19 cellular contexts compared by ENCODE assay signal in genomic region chr5:122908108-122908507, GRCh38.
A peak's percentile ranks its signal among the peaks of the same experiment; 100 is the strongest.
DNase-seq lines count a peak whose midpoint lies in the region; FAIRE-seq and TF ChIP-seq lines count a peak whose summit lies in the region.
"Had no signal": no experiment of that assay in that cellular context is flagged by ENCODE, and none has a peak within 500 bp of the region (broad histone marks: within the 10 kb centered on the region; RNA-seq: fewer than 3 reads in every experiment).

No MANE protein-coding gene starts in this region.

- no peak overlapping the region for H4K5ac ChIP-seq in H1 (ENCODE audit: insufficient read length, low read depth, low read length)

- no peak overlapping the region for H2BK5ac ChIP-seq in H1 (ENCODE audit: low read depth, low read length)

- H3K36me3 ChIP-seq in H1 (ENCODE audit: control insufficient read depth in 2 of 4, insufficient read depth in 4 of 4, low read length in 3 of 4), result no peaks in the 10 kb centered on the region
- H3K36me3 ChIP-seq in tibial nerve, result no peaks in the 10 kb centered on the region
- H3K36me3 ChIP-seq: HAP-1, SJSA1 had no signal

- no peak overlapping the region for H3K23ac ChIP-seq in H1 (ENCODE audit: insufficient read length)

- no peak overlapping the region for H3K14ac ChIP-seq in H1 (ENCODE audit: insufficient read length)

- no peak overlapping the region for H3K4me3 Mint-ChIP-seq in mesothelial cell of epicardium
- H3K4me3 Mint-ChIP-seq: CD4-positive, CD25-positive, alpha-beta regulatory T cell had no signal

- no peak for TF ChIP-seq RAD21 in H1 (IDR thresholded peaks at IDR 0.05 in 1 of 2, conservative IDR thresholded peaks at IDR 0.05 in 1 of 2; ENCODE audit: low read depth in 2 of 2, low read length in 2 of 2)

- H3K36me3 Mint-ChIP-seq in mesothelial cell of epicardium, result peaks cover 6% of the 10 kb centered on the region
- H3K36me3 Mint-ChIP-seq: CD4-positive, CD25-positive, alpha-beta regulatory T cell had no signal

- FAIRE-seq in HTR-8/SVneo (lab: Jason Lieb, UNC), result peak; percentile 36
- peak; percentile 60 for FAIRE-seq in H1 (lab: Jason Lieb, UNC)
- peak; percentile 17 for FAIRE-seq in urothelium cell line (lab: Jason Lieb, UNC)
- FAIRE-seq: RCC 7860 had no signal

- CTCF ChIA-PET in H1 (lab: Charles Lee; ENCODE audit: partially characterized antibody), result interaction anchor here (1.4 kb wide), 1 partner anchor 9 kb away, joined by 4 read pairs; no protein-coding TSS in a partner anchor

- H4K8ac ChIP-seq in H1 (ENCODE audit: extremely low read depth, insufficient read depth, low read length), result no peak overlapping the region

- no peaks in the 10 kb centered on the region for H3K23me2 ChIP-seq in H1 (ENCODE audit: low read depth, low read length)

- TF ChIP-seq CTCF in H1 (IDR thresholded peaks at IDR 0.05; ENCODE audit: control extremely low read depth in 1 of 3, insufficient read depth in 1 of 3, low read depth in 1 of 3, low read length in 3 of 3), result no peak
- TF ChIP-seq CTCF in mesothelial cell of epicardium (IDR thresholded peaks at IDR 0.05; ENCODE audit: unreplicated experiment), result no peak
- TF ChIP-seq CTCF in tibial nerve (IDR thresholded peaks at IDR 0.05), result no peak

- no peak overlapping the region for H4K91ac ChIP-seq in H1 (replicated peaks; ENCODE audit: insufficient read length, low read length)

- H2BK15ac ChIP-seq in H1 (ENCODE audit: low read length), result no peak overlapping the region

- no peak overlapping the region for H3K18ac ChIP-seq in H1 (ENCODE audit: extremely low read depth, low read length)

- no peak overlapping the region for H3K56ac ChIP-seq in H1 (replicated peaks; ENCODE audit: insufficient read length, low read depth, low read length)

- H2BK120ac ChIP-seq in H1 (replicated peaks; ENCODE audit: low read depth, low read length), result no peak overlapping the region

- no peaks in the 10 kb centered on the region for H4K20me1 ChIP-seq in H1 (replicated peaks in 1 of 2; ENCODE audit: control insufficient read depth in 1 of 2, insufficient read depth in 2 of 2, low read length in 2 of 2)

- H3K9me3 ChIP-seq in H1 (ENCODE audit: insufficient read depth in 2 of 2, low read depth in 1 of 2, low read length in 1 of 2), result no peaks in the 10 kb centered on the region
- H3K9me3 ChIP-seq in tibial nerve, result no peaks in the 10 kb centered on the region
- H3K9me3 ChIP-seq: HAP-1, SJSA1 had no signal

- H3K79me1 ChIP-seq in H1 (ENCODE audit: low read depth, low read length), result no peaks in the 10 kb centered on the region

- no peak overlapping the region for H2AK5ac ChIP-seq in H1 (ENCODE audit: low read depth, low read length)

- H3K4me1 ChIP-seq in H1 (replicated peaks in 1 of 4; ENCODE audit: control insufficient read depth in 3 of 4, insufficient read depth in 4 of 4, low read length in 3 of 4), result no peaks in the 10 kb centered on the region
- H3K4me1 ChIP-seq in tibial nerve, result peaks cover 0 to 18% (median 0%) of the 10 kb centered on the region in 4 donors

- H3K4me3 ChIP-seq in H1 (ENCODE audit: extremely low read depth in 1 of 4, insufficient read depth in 2 of 4, low read depth in 3 of 4, low read length in 4 of 4), result no peak overlapping the region
- H3K4me3 ChIP-seq in tibial nerve, result no peak overlapping the region
- H3K4me3 ChIP-seq: HAP-1, SJSA1 had no signal

- DNase-seq in HTR-8/SVneo (ENCODE audit: insufficient read length, low spot score) (no peak), H1 (ENCODE audit: low read depth in 1 of 2, low spot score in 2 of 2) (no peak), mesothelial cell of epicardium (ENCODE audit: low spot score in 2 of 2, unreplicated experiment in 2 of 2) (no peak), urothelium cell line (ENCODE audit: low spot score) (no peak), tibial nerve (ENCODE audit: low spot score in 2 of 2) (no peak), DMS153 treated with DMSO at 0.1 percent for 48 hours (lab: John Stamatoyannopoulos, UW; ENCODE audit: unreplicated experiment) (no peak)
- no peak for DNase-seq in activated CD4-positive, alpha-beta T cell treated with anti-CD3 and anti-CD28 coated beads, Interleukin-2, amount 50 U/mL, for 1 hour
- DNase-seq: CD4-positive, CD25-positive, alpha-beta regulatory T cell; DMS79 treated with DMSO at 0.1 percent for 48 hours; KG1; NCI-H1105 treated with DMSO at 0.1 percent for 48 hours; NCI-H2029 treated with DMSO at 0.1 percent for 48 hours; NCI-H2171; NCI-H345; NCI-H524; NCI-H774 had no signal

- H3K9me3 Mint-ChIP-seq in mesothelial cell of epicardium, result no peaks in the 10 kb centered on the region

- H3K4me2 ChIP-seq in H1 (ENCODE audit: insufficient read depth in 1 of 2, low read depth in 2 of 2, low read length in 2 of 2), result no peak overlapping the region

- POLR2A ChIA-PET in H1 (lab: Charles Lee; ENCODE audit: partially characterized antibody), result no interaction called here

- WGBS in H1 (ENCODE audit: extremely low coverage in 1 of 2, insufficient coverage in 1 of 2, insufficient read length in 1 of 2, insufficient replicate concordance in 2 of 2, low coverage in 1 of 2, low lambda C conversion rate in 2 of 2, missing lambda C conversion rate in 1 of 2), 2 experiments, result 84% methylated on average over 6 of the region's 6 CpGs; no CpG with 5 or more reads in 1 of the 2 experiments
- 89% methylated on average over 6 of the region's 6 CpGs for WGBS in tibial nerve, 2 donors

- no peaks in the 10 kb centered on the region for H3K27me3 Mint-ChIP-seq in mesothelial cell of epicardium (ENCODE audit: low read depth)
- H3K27me3 Mint-ChIP-seq: CD4-positive, CD25-positive, alpha-beta regulatory T cell had no signal

- H3K79me2 ChIP-seq in H1 (ENCODE audit: control insufficient read depth in 1 of 2, insufficient read depth in 2 of 2, low read length in 2 of 2), result no peaks in the 10 kb centered on the region

- H3K4me1 Mint-ChIP-seq in mesothelial cell of epicardium, result peaks cover 58% of the 10 kb centered on the region

- H3K4ac ChIP-seq in H1 (replicated peaks; ENCODE audit: insufficient read length, low read depth, low read length), result no peak overlapping the region

- H3K9ac ChIP-seq in H1 (replicated peaks in 1 of 4; ENCODE audit: extremely low read depth in 1 of 4, low read depth in 3 of 4, low read length in 3 of 4), result no peak overlapping the region

- H2BK12ac ChIP-seq in H1 (ENCODE audit: low read depth, low read length), result no peak overlapping the region

- no peak overlapping the region for H3K27ac ChIP-seq in H1 (ENCODE audit: low read depth, low read length)
- no peak overlapping the region for H3K27ac ChIP-seq in tibial nerve
- H3K27ac ChIP-seq: SJSA1 had no signal

- H3K27ac Mint-ChIP-seq in mesothelial cell of epicardium, result peak overlapping the region; percentile 97
- H3K27ac Mint-ChIP-seq: CD4-positive, CD25-positive, alpha-beta regulatory T cell had no signal

- H2BK20ac ChIP-seq in H1 (ENCODE audit: low read length), result no peak overlapping the region

- TF ChIP-seq POLR2A in H1 (IDR thresholded peaks at IDR 0.05; ENCODE audit: control extremely low read depth in 1 of 2, low read depth in 2 of 2, low read length in 2 of 2) (no peak), tibial nerve (IDR thresholded peaks at IDR 0.05) (no peak)

- H3K27me3 ChIP-seq in H1 (replicated peaks in 1 of 4; ENCODE audit: control insufficient read depth in 3 of 4, extremely low read depth in 1 of 4, insufficient read depth in 3 of 4, low read length in 3 of 4) (no peaks in the 10 kb centered on the region), tibial nerve (no peaks in the 10 kb centered on the region)
- H3K27me3 ChIP-seq: SJSA1 had no signal

- H2AFZ ChIP-seq in H1 (ENCODE audit: low read length), result no peak overlapping the region

- TF ChIP-seq EP300 in H1 (IDR thresholded peaks at IDR 0.05; ENCODE audit: borderline replicate concordance in 1 of 2, low read depth in 2 of 2, low read length in 2 of 2), result no peak
- TF ChIP-seq EP300 in tibial nerve (IDR thresholded peaks at IDR 0.05), result no peak

TF ChIP-seq in H1, 55 proteins besides CTCF, POLR2A, EP300 and RAD21 (continues in another document):
- TF ChIP-seq ATF3 (IDR thresholded peaks at IDR 0.05; ENCODE audit: insufficient read depth, low read depth, low read length), result no peak
- TF ChIP-seq JUND (IDR thresholded peaks at IDR 0.05; ENCODE audit: low read length), result no peak
